Comparison of ENCODE assay signal across 9 cellular contexts in genomic region chr21:41307219-41307618, GRCh38. TPM values are rescaled to one million over a fixed set of nuclear protein-coding genes. Genes with fewer than 3 reads are reported as not detected.
"Had no signal": no experiment of that assay in that cellular context is flagged by ENCODE, and none has a peak within 500 bp of the region (broad histone marks: within the 10 kb centered on the region; RNA-seq: fewer than 3 reads in every experiment).

No MANE protein-coding gene starts in this region.

- FAIRE-seq: HepG2, HTR-8/SVneo, K562 had no signal

- DNase-seq: IMR-90, KBM-7, KG1 had no signal

- H3K4me3 ChIP-seq: K562 had no signal

- H3K36me3 Mint-ChIP-seq: IgD-negative memory B cell had no signal

- H3K4me3 Mint-ChIP-seq: IgD-negative memory B cell had no signal

- H3K27ac ChIP-seq: HL-60 had no signal

- ATAC-seq: HepG2, K562 had no signal

- H3K9me3 Mint-ChIP-seq: IgD-negative memory B cell had no signal

- H3K27ac Mint-ChIP-seq: IgD-negative memory B cell had no signal

RNA-seq across cellular contexts. Expression of gene FAM3B, which starts 9.4 kb away (rescaled TPM):
- total RNA-seq: HT-29, IMR-90 had no signal
- polyA plus RNA-seq: IgD-negative memory B cell, IMR-90 had no signal
